Comparison of ENCODE assay signal across 4 cellular contexts in genomic region chr7:131717181-131717580, GRCh38.
"Had no signal": no experiment of that assay in that cellular context is flagged by ENCODE, and none has a peak within 500 bp of the region (broad histone marks: within the 10 kb centered on the region; RNA-seq: fewer than 3 reads in every experiment).

No MANE protein-coding gene starts in this region.

- H3K4me3 ChIP-seq: GM23338 had no signal

- H3K27ac Mint-ChIP-seq: GM23338, H9 had no signal

- H3K9me3 Mint-ChIP-seq: GM23338, H9 had no signal

- DNase-seq: H9, HCEC 1CT, IMR-90 had no signal

- H3K4me3 Mint-ChIP-seq: GM23338, H9 had no signal

- ATAC-seq: GM23338 had no signal

- H3K4me1 Mint-ChIP-seq: GM23338, H9 had no signal
